In genomic region chr2:157193461-157193860, GRCh38 we compare ENCODE assay signal across 18 cellular contexts.
DNase-seq lines count a peak whose midpoint lies in the region; ATAC-seq and TF ChIP-seq lines count a peak whose summit lies in the region.
"Had no signal": no experiment of that assay in that cellular context is flagged by ENCODE, and none has a peak within 500 bp of the region (broad histone marks: within the 10 kb centered on the region; RNA-seq: fewer than 3 reads in every experiment).

No MANE protein-coding gene starts in this region.

- H3K27me3 ChIP-seq in brain microvascular endothelial cell (replicated peaks) (no peaks in the 10 kb centered on the region), tibial nerve (no peaks in the 10 kb centered on the region)
- H3K27me3 ChIP-seq: cardiac muscle cell, heart left ventricle, right lobe of liver, uterus had no signal

- TF ChIP-seq CTCF in brain microvascular endothelial cell (IDR thresholded peaks at IDR 0.05; ENCODE audit: low read depth, low read length, missing control alignments) (no peak), tibial nerve (IDR thresholded peaks at IDR 0.05) (no peak)

- no peak overlapping the region for H3K4me3 ChIP-seq in brain microvascular endothelial cell (ENCODE audit: low read depth, low read length)
- H3K4me3 ChIP-seq in tibial nerve = no peak overlapping the region
- H3K4me3 ChIP-seq: cardiac muscle cell, heart left ventricle, right lobe of liver, uterus had no signal

- no peak for TF ChIP-seq EP300 in tibial nerve (IDR thresholded peaks at IDR 0.05)

- ATAC-seq in GM18909 (IDR thresholded peaks at IDR 0.05; ENCODE audit: poor library complexity, unreplicated experiment) (peak; percentile 25), HG02885 (IDR thresholded peaks at IDR 0.05; ENCODE audit: poor library complexity, unreplicated experiment) (peak; percentile 10), HG02981 (IDR thresholded peaks at IDR 0.05; ENCODE audit: unreplicated experiment) (no peak)

- in situ Hi-C loops in brain microvascular endothelial cell (cut with HindIII; ENCODE audit: low pct_ligation_motif_present, low sequenced_read_pairs) = loop anchor here (25.0 kb wide), 1 partner anchor 856 kb away; the partner anchor contains the start of gene NR4A2

- H3K36me3 ChIP-seq in brain microvascular endothelial cell (replicated peaks) (no peaks in the 10 kb centered on the region), tibial nerve (no peaks in the 10 kb centered on the region)
- H3K36me3 ChIP-seq: cardiac muscle cell, heart left ventricle, right lobe of liver, uterus had no signal

- peaks cover 0 to 7% (median 0%) of the 10 kb centered on the region in 4 donors for H3K4me1 ChIP-seq in tibial nerve
- H3K4me1 ChIP-seq: right lobe of liver, uterus had no signal

- DNase-seq in brain microvascular endothelial cell (no peak), pons (ENCODE audit: low spot score) (peak; percentile 48), NCI-H187 (lab: John Stamatoyannopoulos, UW) (no peak), NCI-H1930 (lab: John Stamatoyannopoulos, UW) (no peak), tibial nerve (ENCODE audit: low spot score in 2 of 2) (no peak)
- DNase-seq: activated CD4-positive, CD25-positive, alpha-beta regulatory T cell treated with anti-CD3 and anti-CD28 coated beads, Interleukin-2, amount 50 U/mL, for 72 hours; activated naive CD4-positive, alpha-beta T cell treated with Interleukin-2 at 50 U/mL for 16 hours; activated T-cell treated with anti-CD3 and anti-CD28 coated beads, Interleukin-2, amount 50 U/mL, for 1 hour; CD4-positive, alpha-beta T cell; heart left ventricle; NCI-H1048; posterior cingulate gyrus; right lobe of liver; uterus had no signal

- no peaks in the 10 kb centered on the region for H3K9me3 ChIP-seq in tibial nerve
- H3K9me3 ChIP-seq: heart left ventricle, right lobe of liver, uterus had no signal

- no peak for TF ChIP-seq POLR2A in tibial nerve (IDR thresholded peaks at IDR 0.05)

- H3K27ac ChIP-seq in brain microvascular endothelial cell (peak overlapping the region; percentile 19), tibial nerve (peak overlapping the region in 2 of 4 donors; percentile 47 to 73)
- H3K27ac ChIP-seq: cardiac muscle cell, heart left ventricle, right lobe of liver, uterus had no signal
